Comparison of ENCODE assay signal across 14 cellular contexts in genomic region chr9:124840300-124840833, GRCh38. TPM values are rescaled to one million over a fixed set of nuclear protein-coding genes. Genes with fewer than 3 reads are reported as not detected.
DNase-seq lines count a peak whose midpoint lies in the region; ATAC-seq and TF ChIP-seq lines count a peak whose summit lies in the region.
"Had no signal": no experiment of that assay in that cellular context is flagged by ENCODE, and none has a peak within 500 bp of the region (broad histone marks: within the 10 kb centered on the region; RNA-seq: fewer than 3 reads in every experiment).

No MANE protein-coding gene starts in this region.

- TF ChIP-seq POLR2A in upper lobe of left lung (IDR thresholded peaks at IDR 0.05): no peak

- whole genome bisulfite sequencing in upper lobe of left lung, 2 donors: 0 to 86% methylated on average over 1 to 17 of the region's 18 CpGs

- TF ChIP-seq CTCF in cardiac muscle cell (IDR thresholded peaks at IDR 0.05; ENCODE audit: low read depth, low read length) (peak; percentile 36), glutamatergic neuron (IDR thresholded peaks at IDR 0.05; ENCODE audit: partially characterized antibody, unreplicated experiment) (peak; percentile 41), upper lobe of left lung (IDR thresholded peaks at IDR 0.05) (peak in 1 of 6 experiments; percentile 15)

- H3K9me3 Mint-ChIP-seq in glutamatergic neuron (ENCODE audit: unreplicated experiment): peaks cover 5% of the 10 kb centered on the region
- H3K9me3 Mint-ChIP-seq: stimulated activated naive CD8-positive, alpha-beta T cell treated with anti-CD3 and anti-CD28 coated beads, Interleukin-15, Interleukin-2, amounts not matched to agents 100 ng/mL and 50 ng/mL, for 24 hours had no signal

- H3K36me3 ChIP-seq in cardiac muscle cell (no peaks in the 10 kb centered on the region), upper lobe of left lung (no peaks in the 10 kb centered on the region)
- H3K36me3 ChIP-seq: BLaER1 treated with 17β-estradiol and CSF1 and Interleukin-3, amounts not matched to agents 10 nM and 100 nM had no signal

- intact Hi-C loops in cardiac septum (cut with DNase I): no loop called here

- H3K4me1 ChIP-seq in cardiac muscle cell (ENCODE audit: low read depth) (peaks cover 5% of the 10 kb centered on the region), upper lobe of left lung (peaks cover 1 to 2% (median 1%) of the 10 kb centered on the region in 4 donors)

- H3K27ac ChIP-seq in cardiac muscle cell: no peak overlapping the region
- no peak overlapping the region for H3K27ac ChIP-seq in upper lobe of left lung
- H3K27ac ChIP-seq: BLaER1 treated with 17β-estradiol and CSF1 and Interleukin-3, amounts not matched to agents 10 nM and 100 nM; epithelial cell of prostate had no signal

- no peaks in the 10 kb centered on the region for H3K27me3 ChIP-seq in cardiac muscle cell
- no peaks in the 10 kb centered on the region for H3K27me3 ChIP-seq in upper lobe of left lung
- H3K27me3 ChIP-seq: BLaER1 treated with 17β-estradiol and CSF1 and Interleukin-3, amounts not matched to agents 10 nM and 100 nM had no signal

- no peak overlapping the region for H3K4me3 Mint-ChIP-seq in glutamatergic neuron (ENCODE audit: unreplicated experiment)
- H3K4me3 Mint-ChIP-seq: activated naive CD8-positive, alpha-beta T cell; stimulated activated naive CD8-positive, alpha-beta T cell treated with anti-CD3 and anti-CD28 coated beads, Interleukin-15, Interleukin-2, amounts not matched to agents 100 ng/mL and 50 ng/mL, for 24 hours had no signal

- no peaks in the 10 kb centered on the region for H3K4me1 Mint-ChIP-seq in glutamatergic neuron (ENCODE audit: low read depth, unreplicated experiment)

- ATAC-seq in upper lobe of left lung (ENCODE audit: low FRiP score in 2 of 2) (peak; percentile 11 to 19), HG02642 (IDR thresholded peaks at IDR 0.05; ENCODE audit: poor library complexity, unreplicated experiment) (no peak), HG02571 (IDR thresholded peaks at IDR 0.05; ENCODE audit: unreplicated experiment) (no peak)

- DNase-seq in cardiac muscle cell (ENCODE audit: low read depth in 1 of 2, low spot score in 1 of 2) (no peak), cardiac septum (ENCODE audit: low spot score) (no peak), SK-MEL-5 (ENCODE audit: low read depth, low spot score) (peak; percentile 64), glutamatergic neuron (no peak), upper lobe of left lung (peak in 1 of 2 donors; percentile 65)
- no peak for DNase-seq in stimulated activated CD4-positive, alpha-beta T cell treated with anti-CD3 and anti-CD28 coated beads, Interleukin-4, amount 100 ng/mL, for 4 hours
- DNase-seq: activated CD4-positive, alpha-beta T cell treated with anti-CD3 and anti-CD28 coated beads for 48 hours had no signal

- H3K9me3 ChIP-seq in cardiac muscle cell (ENCODE audit: low read depth) (no peaks in the 10 kb centered on the region), upper lobe of left lung (no peaks in the 10 kb centered on the region)
- H3K9me3 ChIP-seq: BLaER1 treated with 17β-estradiol and CSF1 and Interleukin-3, amounts not matched to agents 10 nM and 100 nM had no signal

- no peaks in the 10 kb centered on the region for H3K27me3 Mint-ChIP-seq in glutamatergic neuron (ENCODE audit: unreplicated experiment)

- no peak overlapping the region for H3K4me3 ChIP-seq in cardiac muscle cell
- no peak overlapping the region for H3K4me3 ChIP-seq in upper lobe of left lung
- H3K4me3 ChIP-seq: BLaER1 treated with 17β-estradiol and CSF1 and Interleukin-3, amounts not matched to agents 10 nM and 100 nM had no signal

- H3K27ac Mint-ChIP-seq in glutamatergic neuron (ENCODE audit: unreplicated experiment): no peak overlapping the region
- H3K27ac Mint-ChIP-seq: activated naive CD8-positive, alpha-beta T cell; stimulated activated naive CD8-positive, alpha-beta T cell treated with anti-CD3 and anti-CD28 coated beads, Interleukin-15, Interleukin-2, amounts not matched to agents 100 ng/mL and 50 ng/mL, for 24 hours had no signal

- H3K36me3 Mint-ChIP-seq in glutamatergic neuron (ENCODE audit: unreplicated experiment): no peaks in the 10 kb centered on the region
- H3K36me3 Mint-ChIP-seq: activated naive CD8-positive, alpha-beta T cell had no signal

- in situ Hi-C loops in SK-MEL-5 (cut with HindIII; ENCODE audit: low pct_unique_long_range_greater_than_20kb, low sequenced_read_pairs): no loop called here

- TF ChIP-seq EP300 in upper lobe of left lung (IDR thresholded peaks at IDR 0.05): no peak

RNA-seq across cellular contexts. Expression of gene WDR38, which starts 12.9 kb away (rescaled TPM):
- total RNA-seq in cardiac muscle cell (not detected in 2 replicates), cardiac septum (not detected), glutamatergic neuron (ENCODE audit: unreplicated experiment) (not detected), upper lobe of left lung (10 to 100 TPM in 2 of 6 donors, 1 to 10 TPM in 3, not detected in 1; 4.1 to 24.1 (median 9.0) TPM)
- polyA plus RNA-seq in cardiac muscle cell: not detected in 2 replicates
- total RNA-seq in SK-MEL-5 (2014; rRNA removed; shearing (Covaris generic)): not detected in 2 replicates
- not detected in 2 replicates for polyA plus RNA-seq in SK-MEL-5 (2015; cell fraction: cytosol; rRNA removed)
- polyA plus RNA-seq in SK-MEL-5 (2015; cell fraction: nucleus; rRNA removed): not detected in 2 replicates
- total RNA-seq: lung microvascular endothelial cell had no signal

RNA-seq across cellular contexts. Expression of gene RPL35, which starts 21.4 kb away (rescaled TPM):
- total RNA-seq in cardiac muscle cell: 2,527 and 2,996 TPM in 2 replicates
- polyA plus RNA-seq in cardiac muscle cell: 1,204 and 1,356 TPM in 2 replicates
- 610 TPM for total RNA-seq in cardiac septum
- total RNA-seq in SK-MEL-5 (2014; rRNA removed; shearing (Covaris generic)): 2,870 and 3,852 TPM in 2 replicates
- 2,353 and 3,749 TPM in 2 replicates for polyA plus RNA-seq in SK-MEL-5 (2015; cell fraction: cytosol; rRNA removed)
- polyA plus RNA-seq in SK-MEL-5 (2015; cell fraction: nucleus; rRNA removed): 255 and 365 TPM in 2 replicates
- total RNA-seq in glutamatergic neuron (ENCODE audit: unreplicated experiment): 559 TPM
- total RNA-seq in upper lobe of left lung: 1,000 to 10,000 TPM in 2 of 6 donors, 100 to 1,000 TPM in 4; 646 to 1,381 (median 944) TPM

RNA-seq across cellular contexts. Expression of gene ARPC5L, which starts 21.6 kb away (rescaled TPM):
- total RNA-seq in cardiac muscle cell (24.3 and 36.0 TPM in 2 replicates), cardiac septum (53.8 TPM), glutamatergic neuron (ENCODE audit: unreplicated experiment) (25.2 TPM), upper lobe of left lung (10 to 100 TPM; 17.8 to 45.9 (median 34.4) TPM)
- 61.2 and 88.8 TPM in 2 replicates for polyA plus RNA-seq in cardiac muscle cell
- total RNA-seq in SK-MEL-5 (2014; rRNA removed; shearing (Covaris generic)): 28.1 and 30.3 TPM in 2 replicates
- polyA plus RNA-seq in SK-MEL-5 (2015; cell fraction: cytosol; rRNA removed): 60.0 and 63.7 TPM in 2 replicates
- 37.5 and 42.0 TPM in 2 replicates for polyA plus RNA-seq in SK-MEL-5 (2015; cell fraction: nucleus; rRNA removed)

Comparison
In these comparisons a context has a peak if more than half of its experiments do, and no peak if none do; other contexts are left out.
1. ATAC-seq: peak in upper lobe of left lung (2 of 2); none in HG02642 (single experiment) and HG02571 (single experiment).